ENCODE assay signal across 1 cellular context in genomic region chr12:1630827-1631591, GRCh38.
TF ChIP-seq lines count a peak whose summit lies in the region.

No MANE protein-coding gene starts in this region.

TF ChIP-seq in HepG2, 621 proteins besides CTCF, POLR2A, EP300 and RAD21:
- TF ChIP-seq UBTF (CRISPR knock-in tag; IDR thresholded peaks at IDR 0.05) (0 out of 2 replicates have a peak, but pooled peaks have one; percentile 27), ZNF773 (CRISPR knock-in tag; IDR thresholded peaks at IDR 0.05; ENCODE audit: borderline replicate concordance) (no peak), XRCC5 (optimal IDR thresholded peaks at IDR 0.05; ENCODE audit: low read length) (peak; percentile 20), ZNF501 (CRISPR knock-in tag; IDR thresholded peaks at IDR 0.05) (no peak), HDAC1 (CRISPR knock-in tag; IDR thresholded peaks at IDR 0.05) (no peak), ZBTB34 (CRISPR knock-in tag; IDR thresholded peaks at IDR 0.05) (no peak), ZMYM3 (CRISPR knock-in tag; IDR thresholded peaks at IDR 0.05) (no peak)
